ENCODE assay signal across 8 cellular contexts in the genomic region with DNA sequence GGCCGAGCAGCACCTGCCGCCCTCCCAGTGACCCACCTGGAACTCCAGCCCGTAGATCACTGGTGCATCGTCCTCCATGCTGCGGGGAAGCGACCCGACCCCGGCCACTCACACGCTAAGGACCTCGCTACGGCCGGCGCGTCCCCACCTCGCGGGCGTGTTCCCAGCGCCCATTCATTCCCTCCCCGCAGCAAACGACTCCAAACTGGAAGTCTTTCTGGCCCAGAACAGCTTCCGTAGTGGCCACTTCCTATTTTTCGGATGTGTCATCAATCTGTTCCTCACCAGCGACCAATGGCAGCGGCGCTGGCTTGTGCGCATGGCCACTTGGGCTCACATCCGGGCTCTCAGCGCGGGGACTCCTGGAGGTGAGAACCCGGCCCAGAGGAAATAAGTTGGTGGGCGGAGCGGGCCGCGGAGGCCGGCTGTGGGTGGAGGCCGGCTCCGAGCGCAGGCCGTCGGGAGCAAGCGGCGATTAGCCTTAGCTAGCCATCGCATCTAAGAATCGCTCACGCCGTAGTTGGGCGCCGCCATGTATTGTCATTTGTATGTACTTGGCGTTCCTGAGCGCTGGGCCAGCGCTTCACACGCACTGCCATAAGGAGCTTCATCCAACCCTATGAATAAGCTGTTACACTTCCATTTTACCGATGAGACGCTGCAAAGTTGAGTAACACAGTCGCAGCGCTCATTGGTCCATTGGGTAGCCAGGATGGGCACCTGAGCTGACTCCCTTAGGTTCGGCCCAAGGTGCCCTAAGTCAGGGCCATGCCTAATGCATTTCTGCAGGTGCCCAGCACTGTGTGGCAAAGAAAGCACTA. TPM values are rescaled to one million over a fixed set of nuclear protein-coding genes. Genes with fewer than 3 reads are reported as not detected.
DNase-seq lines count a peak whose midpoint lies in the region; ATAC-seq and TF ChIP-seq lines count a peak whose summit lies in the region.

A gene (minus strand): TSS at position 207 of the 821 bp plus-strand sequence. CDS start 129 bp downstream, at position 78.

- H3K9me3 Mint-ChIP-seq in IgD-negative memory B cell = peaks cover 0 to 2% (median 0%) of the 10 kb centered on the region in 3 donors

- TF ChIP-seq CTCF in epithelial cell of esophagus (IDR thresholded peaks at IDR 0.05; ENCODE audit: insufficient read depth, low read depth, low read length, missing control alignments) (no peak), mucosa of descending colon (IDR thresholded peaks at IDR 0.05) (no peak)

- H3K36me3 Mint-ChIP-seq in IgD-negative memory B cell = no peaks in the 10 kb centered on the region

- intact Hi-C loops in mucosa of descending colon (cut with DNase I, micrococcal nuclease) = no loop called here

- ATAC-seq in GM21529 (IDR thresholded peaks at IDR 0.05; ENCODE audit: unreplicated experiment) = peak; percentile 78
- ATAC-seq in mucosa of descending colon = peak; percentile 94

- H3K4me1 Mint-ChIP-seq in IgD-negative memory B cell = peaks cover 27 to 39% (median 28%) of the 10 kb centered on the region in 3 donors

- H3K4me3 ChIP-seq in epithelial cell of esophagus (ENCODE audit: low read length) (peak within 1 kb of the TSS; percentile 94), mucosa of descending colon (peak within 1 kb of the TSS; percentile 60)

- DNase-seq in DMS 273 treated with DMSO at 0.1 percent for 48 hours (lab: John Stamatoyannopoulos, UW) (peak; percentile 95), OCI-M2 (lab: John Stamatoyannopoulos, UW; ENCODE audit: unreplicated experiment) (peak; percentile 23), activated T-cell treated with anti-CD3 and anti-CD28 coated beads for 4 hours (peak; percentile 90), epithelial cell of esophagus (ENCODE audit: low read depth) (peak; percentile 99), mucosa of descending colon (peak; percentile 98 to 99 (median 99))
- peak; percentile 94 for DNase-seq in stimulated activated CD8-positive, alpha-beta memory T cell treated with anti-CD3 and anti-CD28 coated beads, Interleukin-4, amount 100 ng/mL, for 24 hours (ENCODE audit: low read depth)

- H3K9me3 ChIP-seq in mucosa of descending colon = no peaks in the 10 kb centered on the region

- no peaks in the 10 kb centered on the region for H3K27me3 Mint-ChIP-seq in IgD-negative memory B cell

- H3K4me3 Mint-ChIP-seq in IgD-negative memory B cell = peak within 1 kb of the TSS; percentile 94 to 100 (median 98)

- no peaks in the 10 kb centered on the region for H3K36me3 ChIP-seq in mucosa of descending colon (ENCODE audit: low read depth)

- peaks cover 27% of the 10 kb centered on the region for H3K4me1 ChIP-seq in mucosa of descending colon (ENCODE audit: low read depth)

- H3K27ac Mint-ChIP-seq in IgD-negative memory B cell = peak within 1 kb of the TSS; percentile 95 to 99 (median 97)

RNA-seq across cellular contexts. Expression of the gene that starts here (rescaled TPM):
- polyA plus RNA-seq in IgD-negative memory B cell = 41.5 TPM
- 10 to 100 TPM; 15.9 to 27.1 (median 25.0) TPM for total RNA-seq in mucosa of descending colon

Comparison
In these comparisons a context has a peak if more than half of its experiments do, and no peak if none do; other contexts are left out.
1. Peak in every context shown above with its lines: DNase-seq, ATAC-seq and H3K4me3 ChIP-seq.
2. DNase-seq: peak in every context shown above with its lines; median percentile 99 in epithelial cell of esophagus; 99 in mucosa of descending colon; 95 in DMS 273 treated with DMSO at 0.1 percent for 48 hours; 94 in stimulated activated CD8-positive, alpha-beta memory T cell treated with anti-CD3 and anti-CD28 coated beads, Interleukin-4, amount 100 ng/mL, for 24 hours; 90 in activated T-cell treated with anti-CD3 and anti-CD28 coated beads for 4 hours; 23 in OCI-M2.